ENCODE assay signal across 10 cellular contexts in the genomic region with DNA sequence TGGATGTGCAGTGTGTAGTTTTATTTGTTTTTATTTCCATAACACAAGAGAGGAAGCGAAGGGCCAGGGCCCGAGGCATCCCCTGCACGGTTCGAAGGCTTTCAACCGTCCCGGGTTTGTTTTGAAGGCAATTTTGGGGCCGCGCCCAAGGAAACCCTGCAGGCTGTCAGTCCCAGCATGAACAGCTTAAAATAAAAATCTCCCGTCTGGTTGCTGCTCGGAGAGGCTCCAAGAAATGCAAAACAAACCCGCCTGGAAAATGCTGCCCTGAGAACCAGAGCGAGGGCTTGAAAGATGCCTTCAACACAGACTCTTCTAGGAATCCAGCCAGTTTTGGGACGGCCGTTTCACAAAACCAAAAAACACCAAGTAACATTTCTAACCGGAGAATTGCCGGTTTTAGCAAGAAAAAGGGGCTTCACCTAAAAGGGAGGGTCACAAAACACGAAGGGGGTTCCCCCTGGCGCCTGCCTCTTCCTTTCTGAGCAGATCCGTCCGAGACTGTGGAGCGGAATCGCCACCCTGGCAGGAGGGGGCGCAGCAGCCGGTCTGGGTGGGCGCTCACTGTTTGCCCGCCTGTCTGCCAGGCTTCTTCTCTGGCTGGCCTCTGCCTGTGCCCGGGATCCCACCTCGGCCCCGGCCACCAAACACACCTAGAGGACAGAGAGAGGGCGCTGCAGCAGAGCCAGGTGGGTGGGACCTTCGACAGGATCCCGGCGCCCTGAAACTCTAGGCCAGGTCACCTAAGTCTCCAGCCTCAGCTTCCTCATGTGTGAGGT. TPM values are rescaled to one million over a fixed set of nuclear protein-coding genes. Genes with fewer than 3 reads are reported as not detected.
A peak's percentile ranks its signal among the peaks of the same experiment; 100 is the strongest.
DNase-seq lines count a peak whose midpoint lies in the region; ATAC-seq and TF ChIP-seq lines count a peak whose summit lies in the region.
"Had no signal": no experiment of that assay in that cellular context is flagged by ENCODE, and none has a peak within 500 bp of the region (broad histone marks: within the 10 kb centered on the region; RNA-seq: fewer than 3 reads in every experiment).

No MANE protein-coding gene starts in this region.

- H3K4me1 Mint-ChIP-seq in CD4-positive, alpha-beta memory T cell = peaks cover 19 to 56% (median 34%) of the 10 kb centered on the region in 4 donors
- H3K4me1 Mint-ChIP-seq in osteocyte (ENCODE audit: unreplicated experiment) = peaks cover 45% of the 10 kb centered on the region

- CTCF ChIA-PET in CD4-positive, alpha-beta memory T cell (lab: Charles Lee; ENCODE audit: partially characterized antibody) = interaction anchor here (1.0 to 3.4 kb wide), 5 partner anchors 8 to 27 kb away, joined by 3 to 49 read pairs (median 4); a partner anchor contains a TSS

- POLR2A ChIA-PET in CD4-positive, alpha-beta memory T cell (lab: Charles Lee; ENCODE audit: partially characterized antibody) = interaction anchor here (0.7 to 28.5 kb wide), 6 partner anchors 10 to 216 kb away, joined by 3 to 1691 read pairs (median 18); a partner anchor contains a TSS

- H3K27ac Mint-ChIP-seq in CD4-positive, alpha-beta memory T cell = peak overlapping the region; percentile 94 to 100 (median 99)
- peak overlapping the region; percentile 100 for H3K27ac Mint-ChIP-seq in osteocyte (ENCODE audit: unreplicated experiment)

- H3K27me3 Mint-ChIP-seq in CD4-positive, alpha-beta memory T cell = no peaks in the 10 kb centered on the region
- H3K27me3 Mint-ChIP-seq in osteocyte (ENCODE audit: unreplicated experiment) = no peaks in the 10 kb centered on the region

- ATAC-seq in left lobe of liver = no peak

- peak; percentile 33 to 75 (median 37) for DNase-seq in CD4-positive, alpha-beta memory T cell
- DNase-seq in SK-N-MC (ENCODE audit: low read depth, low spot score) (no peak), colonic mucosa (no peak), osteocyte (ENCODE audit: extremely low spot score, unreplicated experiment) (no peak), left lobe of liver (ENCODE audit: low spot score) (no peak), NCI-H446 treated with DMSO at 0.1 percent for 48 hours (lab: John Stamatoyannopoulos, UW) (no peak), CD1c-positive myeloid dendritic cell (ENCODE audit: extremely low spot score) (no peak)
- DNase-seq in activated CD8-positive, alpha-beta memory T cell treated with anti-CD3 and anti-CD28 coated beads, Interleukin-2, amount 50 U/mL, for 4 hours = no peak
- DNase-seq: foreskin fibroblast had no signal

- H3K9me3 Mint-ChIP-seq in CD4-positive, alpha-beta memory T cell = peaks cover 0 to 2% (median 0%) of the 10 kb centered on the region in 8 donors
- H3K9me3 Mint-ChIP-seq in osteocyte (ENCODE audit: unreplicated experiment) = no peaks in the 10 kb centered on the region

- H3K9ac ChIP-seq in SK-N-MC (ENCODE audit: insufficient read length) (no peak overlapping the region), colonic mucosa (ENCODE audit: low read depth in 2 of 2, low read length in 2 of 2) (peak overlapping the region; percentile 35 to 56)

- peak overlapping the region; percentile 99 for H3K27ac ChIP-seq in CD4-positive, alpha-beta memory T cell (ENCODE audit: low read depth, low read length)
- H3K27ac ChIP-seq in SK-N-MC (peak overlapping the region; percentile 76), colonic mucosa (peak overlapping the region; percentile 55)
- H3K27ac ChIP-seq: VCaP had no signal

- H3K4me3 ChIP-seq in CD4-positive, alpha-beta memory T cell (ENCODE audit: low read length in 2 of 2) = peak overlapping the region in 1 of 2 donors; percentile 82
- H3K4me3 ChIP-seq in SK-N-MC (no peak overlapping the region), colonic mucosa (no peak overlapping the region)

- intact Hi-C loops in CD4-positive, alpha-beta memory T cell (cut with micrococcal nuclease) = no loop called here
- intact Hi-C loops in colonic mucosa (cut with DNase I) = no loop called here

- no peaks in the 10 kb centered on the region for H3K9me3 ChIP-seq in CD4-positive, alpha-beta memory T cell (ENCODE audit: control insufficient read depth in 1 of 2, low read length in 2 of 2)
- H3K9me3 ChIP-seq in SK-N-MC (ENCODE audit: low read depth, low read length) (no peaks in the 10 kb centered on the region), colonic mucosa (no peaks in the 10 kb centered on the region)

- no peaks in the 10 kb centered on the region for H3K27me3 ChIP-seq in CD4-positive, alpha-beta memory T cell (ENCODE audit: insufficient read depth, low read length)
- H3K27me3 ChIP-seq in colonic mucosa = no peaks in the 10 kb centered on the region

- peak overlapping the region; percentile 76 to 96 (median 94) for H3K4me3 Mint-ChIP-seq in CD4-positive, alpha-beta memory T cell
- peak overlapping the region; percentile 46 for H3K4me3 Mint-ChIP-seq in osteocyte (ENCODE audit: unreplicated experiment)

- H3K36me3 Mint-ChIP-seq in CD4-positive, alpha-beta memory T cell = peaks cover 4 to 30% of the 10 kb centered on the region in 2 donors
- peaks cover 5% of the 10 kb centered on the region for H3K36me3 Mint-ChIP-seq in osteocyte (ENCODE audit: unreplicated experiment)

- peaks cover 62% of the 10 kb centered on the region for H3K4me1 ChIP-seq in CD4-positive, alpha-beta memory T cell (ENCODE audit: insufficient read depth, low read length)
- H3K4me1 ChIP-seq in colonic mucosa = peaks cover 10% of the 10 kb centered on the region

- H3K36me3 ChIP-seq in CD4-positive, alpha-beta memory T cell (ENCODE audit: insufficient read depth, low read length) = peaks cover 5% of the 10 kb centered on the region
- H3K36me3 ChIP-seq in SK-N-MC (ENCODE audit: insufficient read depth, low read length) (peaks cover 28% of the 10 kb centered on the region), colonic mucosa (no peaks in the 10 kb centered on the region)

- no peak for TF ChIP-seq CTCF in colonic mucosa (IDR thresholded peaks at IDR 0.05)
- TF ChIP-seq CTCF in osteocyte (IDR thresholded peaks at IDR 0.05) = no peak

RNA-seq across cellular contexts. Expression of a gene that starts 15.8 kb away (rescaled TPM):
- total RNA-seq in CD4-positive, alpha-beta memory T cell = 10 to 100 TPM; 64.2 to 65.0 TPM
- 100 to 1,000 TPM; 121 to 164 TPM for polyA plus RNA-seq in CD4-positive, alpha-beta memory T cell
- 100 to 1,000 TPM; 128 to 308 TPM for total RNA-seq in colonic mucosa
- 92.1 and 98.1 TPM in 2 replicates for total RNA-seq in osteocyte
- 53.3 TPM for total RNA-seq in left lobe of liver

RNA-seq across cellular contexts. Expression of a gene that starts 25.7 kb away (rescaled TPM):
- total RNA-seq in CD4-positive, alpha-beta memory T cell = 100 to 1,000 TPM; 163 TPM
- polyA plus RNA-seq in CD4-positive, alpha-beta memory T cell = 100 to 1,000 TPM in 1 of 2 donors, 10 to 100 TPM in 1; 16.5 to 133 TPM
- total RNA-seq in colonic mucosa = 100 to 1,000 TPM; 177 to 418 TPM
- 203 and 241 TPM in 2 replicates for total RNA-seq in osteocyte
- total RNA-seq in left lobe of liver = 47.4 TPM

RNA-seq across cellular contexts. Expression of a gene that starts 32.8 kb away (rescaled TPM):
- total RNA-seq in CD4-positive, alpha-beta memory T cell = 1 to 10 TPM; 5.5 to 5.8 TPM
- polyA plus RNA-seq in CD4-positive, alpha-beta memory T cell = 1 to 10 TPM in 1 of 2 donors, under 1 TPM in 1; 0.13 to 1.8 TPM
- 1 to 10 TPM; 1.7 to 3.0 TPM for total RNA-seq in colonic mucosa
- 6.9 and 10.4 TPM in 2 replicates for total RNA-seq in osteocyte
- 2.8 TPM for total RNA-seq in left lobe of liver

RNA-seq across cellular contexts. Expression of a gene that starts 33.3 kb away (rescaled TPM):
- total RNA-seq in CD4-positive, alpha-beta memory T cell = 10 to 100 TPM; 46.2 to 49.2 TPM
- polyA plus RNA-seq in CD4-positive, alpha-beta memory T cell = 1 to 10 TPM; 6.8 to 8.0 TPM
- total RNA-seq in colonic mucosa (10 to 100 TPM; 62.6 to 99.0 TPM), osteocyte (36.1 and 38.5 TPM in 2 replicates), left lobe of liver (62.4 TPM)

Comparison
In these comparisons a context has a peak if more than half of its experiments do, and no peak if none do; other contexts are left out.
1. DNase-seq: peak in CD4-positive, alpha-beta memory T cell (5 of 5); none in SK-N-MC (single experiment), colonic mucosa (single experiment), osteocyte (single experiment), left lobe of liver (single experiment), NCI-H446 treated with DMSO at 0.1 percent for 48 hours (single experiment), activated CD8-positive, alpha-beta memory T cell treated with anti-CD3 and anti-CD28 coated beads, Interleukin-2, amount 50 U/mL, for 4 hours (single experiment) and CD1c-positive myeloid dendritic cell (single experiment).
2. Peak in every context shown above with its lines, with median percentiles within 50 percentile points of each other: H3K27ac ChIP-seq.